1 cellular context compared by ENCODE assay signal in genomic region chr13:67267136-67267535, GRCh38.
TF ChIP-seq lines count a peak whose summit lies in the region.

No MANE protein-coding gene starts in this region.

TF ChIP-seq in IMR-90, 13 proteins besides CTCF, POLR2A, EP300 and RAD21 (continued from another document):
- no peak for TF ChIP-seq USF2 (IDR thresholded peaks at IDR 0.05; ENCODE audit: low read depth, low read length)
- no peak for TF ChIP-seq MAZ (IDR thresholded peaks at IDR 0.05; ENCODE audit: borderline replicate concordance, low read depth, low read length)
- no peak for TF ChIP-seq NFE2L2 (IDR thresholded peaks at IDR 0.05; ENCODE audit: low read depth, low read length)
- TF ChIP-seq RCOR1 (IDR thresholded peaks at IDR 0.05; ENCODE audit: insufficient replicate concordance, low read length): no peak
- no peak for TF ChIP-seq ELK1 (IDR thresholded peaks at IDR 0.05; ENCODE audit: borderline replicate concordance, low read depth, low read length)
- no peak for TF ChIP-seq MAFK (IDR thresholded peaks at IDR 0.05; ENCODE audit: low read depth, low read length)
- TF ChIP-seq SMC3 (IDR thresholded peaks at IDR 0.05; ENCODE audit: low read depth, low read length): no peak
- no peak for TF ChIP-seq FOS (IDR thresholded peaks at IDR 0.05; ENCODE audit: low read depth, low read length)
- no peak for TF ChIP-seq CHD1 (IDR thresholded peaks at IDR 0.05; ENCODE audit: low read depth, low read length)
